Comparison of ENCODE assay signal across 8 cellular contexts in genomic region chr1:221439008-221439733, GRCh38.
DNase-seq lines count a peak whose midpoint lies in the region; ATAC-seq and TF ChIP-seq lines count a peak whose summit lies in the region.

No MANE protein-coding gene starts in this region.

- peaks cover 0 to 2% (median 0%) of the 10 kb centered on the region in 3 donors for H3K27me3 Mint-ChIP-seq in CD14-positive monocyte (ENCODE audit: low read depth in 3 of 3)
- H3K27me3 Mint-ChIP-seq in activated CD4-positive, alpha-beta T cell treated with anti-CD3 and anti-CD28 coated beads, Interleukin-2, amount 10 ng/mL, durations not matched to agents 7 days and 5 days = peaks cover 7% of the 10 kb centered on the region

- no peaks in the 10 kb centered on the region for H3K27me3 ChIP-seq in ovary

- DNase-seq in CD14-positive monocyte (ENCODE audit: low spot score) = peak; percentile 79
- DNase-seq in activated CD4-positive, alpha-beta T cell treated with anti-CD3 and anti-CD28 coated beads, Interleukin-2, amount 10 ng/mL, durations not matched to agents 7 days and 5 days = peak; percentile 50
- DNase-seq in stimulated activated CD4-positive, alpha-beta T cell treated with anti-CD3 and anti-CD28 coated beads, Interleukin-4, amount 100 ng/mL, for 1 hour = peak; percentile 56
- DNase-seq in ovary = no peak
- no peak for DNase-seq in OCI-M1 (lab: John Stamatoyannopoulos, UW)

- CTCF ChIA-PET in activated CD4-positive, alpha-beta T cell treated with anti-CD3 and anti-CD28 coated beads, Interleukin-2, amount 10 ng/mL, durations not matched to agents 7 days and 5 days (lab: Charles Lee) = interaction anchor here (0.9 kb wide), 1 partner anchor 10 kb away, joined by 3 read pairs; no protein-coding TSS in a partner anchor

- H3K36me3 Mint-ChIP-seq in CD14-positive monocyte = no peaks in the 10 kb centered on the region
- no peaks in the 10 kb centered on the region for H3K36me3 Mint-ChIP-seq in activated CD4-positive, alpha-beta T cell treated with anti-CD3 and anti-CD28 coated beads, Interleukin-2, amount 10 ng/mL, durations not matched to agents 7 days and 5 days (ENCODE audit: low read depth)

- no peak overlapping the region for H3K27ac ChIP-seq in ovary

- no peak overlapping the region for H3K4me3 ChIP-seq in ovary

- WGBS in ovary, 3 donors = 83 to 87% (median 85%) methylated on average over 4 of the region's 4 CpGs

- peak overlapping the region in 5 of 7 donors; percentile 10 to 81 (median 31) for H3K27ac Mint-ChIP-seq in CD14-positive monocyte
- peak overlapping the region; percentile 15 for H3K27ac Mint-ChIP-seq in activated CD4-positive, alpha-beta T cell treated with anti-CD3 and anti-CD28 coated beads, Interleukin-2, amount 10 ng/mL, durations not matched to agents 7 days and 5 days

- POLR2A ChIA-PET in activated CD4-positive, alpha-beta T cell treated with anti-CD3 and anti-CD28 coated beads, Interleukin-2, amount 10 ng/mL, durations not matched to agents 7 days and 5 days (lab: Charles Lee) = interaction anchor here (0.7 kb wide), 1 partner anchor 828 kb away, joined by 4 read pairs; no protein-coding TSS in a partner anchor

- H3K9me3 Mint-ChIP-seq in CD14-positive monocyte = no peaks in the 10 kb centered on the region
- no peaks in the 10 kb centered on the region for H3K9me3 Mint-ChIP-seq in activated CD4-positive, alpha-beta T cell treated with anti-CD3 and anti-CD28 coated beads, Interleukin-2, amount 10 ng/mL, durations not matched to agents 7 days and 5 days

- TF ChIP-seq EP300 in ovary (IDR thresholded peaks at IDR 0.05) = no peak

- H3K4me1 ChIP-seq in ovary (ENCODE audit: insufficient read depth) = no peaks in the 10 kb centered on the region

- H3K4me1 Mint-ChIP-seq in CD14-positive monocyte = peaks cover 18% of the 10 kb centered on the region
- peaks cover 26% of the 10 kb centered on the region for H3K4me1 Mint-ChIP-seq in activated CD4-positive, alpha-beta T cell treated with anti-CD3 and anti-CD28 coated beads, Interleukin-2, amount 10 ng/mL, durations not matched to agents 7 days and 5 days

- no peaks in the 10 kb centered on the region for H3K9me3 ChIP-seq in ovary

- ATAC-seq in GM19468 (IDR thresholded peaks at IDR 0.05; ENCODE audit: extremely low read depth, unreplicated experiment) (peak; percentile 74), HG03575 (IDR thresholded peaks at IDR 0.05; ENCODE audit: extremely low read depth, insufficient number of reproducible peaks, low FRiP score, unreplicated experiment) (peak; percentile 75), esophagus mucosa (peak; percentile 88)

- no peak overlapping the region for H3K4me3 Mint-ChIP-seq in CD14-positive monocyte
- no peak overlapping the region for H3K4me3 Mint-ChIP-seq in activated CD4-positive, alpha-beta T cell treated with anti-CD3 and anti-CD28 coated beads, Interleukin-2, amount 10 ng/mL, durations not matched to agents 7 days and 5 days

- no peak for TF ChIP-seq POLR2A in ovary (IDR thresholded peaks at IDR 0.05)

- intact Hi-C loops in CD14-positive monocyte (cut with micrococcal nuclease) (loop anchor here (10.0 kb wide), 2 partner anchors 564 to 624 kb away; partner anchors contain the start of gene HLX (in 1 of the 2)), ovary (cut with DNase I) (loop anchor here in 3 of 4 donors (10.0 kb wide), 3 partner anchors 174 to 634 kb away; partner anchors contain the start of gene HLX (in 3 of the 3))

- H3K36me3 ChIP-seq in ovary = no peaks in the 10 kb centered on the region

- TF ChIP-seq CTCF in CD14-positive monocyte (IDR thresholded peaks at IDR 0.05) = no peak
- no peak for TF ChIP-seq CTCF in ovary (IDR thresholded peaks at IDR 0.05)

Comparison
In these comparisons a context has a peak if more than half of its experiments do, and no peak if none do; other contexts are left out.
1. DNase-seq: peak in CD14-positive monocyte (single experiment), activated CD4-positive, alpha-beta T cell treated with anti-CD3 and anti-CD28 coated beads, Interleukin-2, amount 10 ng/mL, durations not matched to agents 7 days and 5 days (single experiment) and stimulated activated CD4-positive, alpha-beta T cell treated with anti-CD3 and anti-CD28 coated beads, Interleukin-4, amount 100 ng/mL, for 1 hour (single experiment); none in ovary (0 of 5) and OCI-M1 (single experiment).
2. Peak in every context shown above with its lines, with median percentiles within 50 percentile points of each other: ATAC-seq.